ENCODE assay signal across 8 cellular contexts in the genomic region with DNA sequence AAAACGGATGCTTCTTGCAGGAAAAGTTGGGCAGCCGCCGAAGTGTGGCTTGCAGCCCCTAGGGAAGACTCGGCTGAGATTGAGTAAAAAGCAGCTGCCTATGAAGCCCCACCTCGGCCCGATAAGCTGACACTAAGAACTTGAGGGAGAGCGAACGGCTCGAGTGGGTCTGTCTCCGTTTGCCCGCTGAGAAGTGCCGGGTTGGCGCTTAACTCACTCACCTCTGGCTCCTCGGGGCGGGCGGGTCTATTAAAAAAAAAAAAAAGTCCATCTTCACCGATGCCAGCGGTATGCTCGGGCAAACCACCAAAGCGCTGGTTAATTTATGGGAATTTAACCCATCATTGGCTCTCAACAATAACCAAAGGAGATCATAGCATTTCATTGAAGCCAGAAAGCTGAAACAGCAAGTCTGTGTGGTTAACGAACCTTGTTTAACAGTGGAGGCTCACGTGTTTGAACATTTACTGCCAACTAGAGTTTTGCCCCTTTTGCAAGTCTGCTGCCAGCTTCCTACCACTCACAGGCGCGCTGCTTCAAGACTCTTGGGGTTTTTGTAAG. TPM values are rescaled to one million over a fixed set of nuclear protein-coding genes. Genes with fewer than 3 reads are reported as not detected.
A peak's percentile ranks its signal among the peaks of the same experiment; 100 is the strongest.
DNase-seq lines count a peak whose midpoint lies in the region; ATAC-seq and TF ChIP-seq lines count a peak whose summit lies in the region.

No MANE protein-coding gene starts in this region.

- peak overlapping the region; percentile 67 to 78 (median 72) for H3K4me3 ChIP-seq in right lobe of liver

- ATAC-seq in activated B cell treated with CpG ODN at 0.5 μM for 24 hours (ENCODE audit: low read depth) (peak; percentile 29), right lobe of liver (peak; percentile 21 to 42 (median 32)), GM21619 (IDR thresholded peaks at IDR 0.05; ENCODE audit: unreplicated experiment) (no peak)

- H3K4me3 Mint-ChIP-seq in activated B cell treated with CpG ODN at 0.5 μM for 24 hours: peak overlapping the region; percentile 89
- peak overlapping the region; percentile 85 for H3K4me3 Mint-ChIP-seq in dendritic cell treated with granulocyte-macrophage colony-stimulating factor and Interleukin-4, amounts not matched to agents 40 ng/mL and 50 ng/mL, for 4 days

- TF ChIP-seq POLR2A in right lobe of liver (IDR thresholded peaks at IDR 0.05): peak; percentile 16

- H3K4me1 Mint-ChIP-seq in activated B cell treated with CpG ODN at 0.5 μM for 24 hours: peaks cover 35% of the 10 kb centered on the region
- H3K4me1 Mint-ChIP-seq in dendritic cell treated with granulocyte-macrophage colony-stimulating factor and Interleukin-4, amounts not matched to agents 40 ng/mL and 50 ng/mL, for 4 days (ENCODE audit: low read depth): peaks cover 39% of the 10 kb centered on the region

- no peaks in the 10 kb centered on the region for H3K36me3 ChIP-seq in right lobe of liver

- H3K27me3 ChIP-seq in right lobe of liver: no peaks in the 10 kb centered on the region

- H3K27me3 Mint-ChIP-seq in activated B cell treated with CpG ODN at 0.5 μM for 24 hours: no peaks in the 10 kb centered on the region
- H3K27me3 Mint-ChIP-seq in dendritic cell treated with granulocyte-macrophage colony-stimulating factor and Interleukin-4, amounts not matched to agents 40 ng/mL and 50 ng/mL, for 4 days: peaks cover 43% of the 10 kb centered on the region

- intact Hi-C loops in activated B cell treated with CpG ODN at 0.5 μM for 24 hours (cut with micrococcal nuclease): loop anchor here (1.0 to 10.0 kb wide), 6 partner anchors 15 to 901 kb away; partner anchors contain the start of genes CHTF8, NQO1, UTP4 and VPS4A
- intact Hi-C loops in dendritic cell treated with granulocyte-macrophage colony-stimulating factor and Interleukin-4, amounts not matched to agents 40 ng/mL and 50 ng/mL, for 4 days (cut with micrococcal nuclease): loop anchor here (2.0 to 5.0 kb wide), 2 partner anchors 17 to 36 kb away; no protein-coding TSS in a partner anchor
- intact Hi-C loops in right lobe of liver (cut with DNase I): no loop called here

- DNase-seq in ELR (ENCODE audit: low read depth) (peak; percentile 60), Kasumi-1 (lab: John Stamatoyannopoulos, UW) (peak; percentile 18 to 27), activated B cell treated with CpG ODN at 0.5 μM for 24 hours (no peak), right lobe of liver (peak; percentile 40 to 62 (median 59)), NCI-H226 (no peak)
- peak; percentile 6 for DNase-seq in stimulated activated CD8-positive, alpha-beta memory T cell treated with anti-CD3 and anti-CD28 coated beads, Interleukin-12 subunit alpha, Interleukin-12 subunit beta, amount 100 ng/mL, for 1 hour (ENCODE audit: low read depth)

- 0% methylated on average over 11 of the region's 24 CpGs for WGBS in right lobe of liver (ENCODE audit: insufficient coverage, low coverage, low lambda C conversion rate, missing lambda C conversion rate)

- no peaks in the 10 kb centered on the region for H3K9me3 Mint-ChIP-seq in activated B cell treated with CpG ODN at 0.5 μM for 24 hours
- H3K9me3 Mint-ChIP-seq in dendritic cell treated with granulocyte-macrophage colony-stimulating factor and Interleukin-4, amounts not matched to agents 40 ng/mL and 50 ng/mL, for 4 days: no peaks in the 10 kb centered on the region

- H3K27ac Mint-ChIP-seq in activated B cell treated with CpG ODN at 0.5 μM for 24 hours: peak overlapping the region; percentile 83
- peak overlapping the region; percentile 91 for H3K27ac Mint-ChIP-seq in dendritic cell treated with granulocyte-macrophage colony-stimulating factor and Interleukin-4, amounts not matched to agents 40 ng/mL and 50 ng/mL, for 4 days

- TF ChIP-seq CTCF in activated B cell treated with CpG ODN at 0.5 μM for 24 hours (IDR thresholded peaks at IDR 0.05): no peak
- no peak for TF ChIP-seq CTCF in right lobe of liver (IDR thresholded peaks at IDR 0.05)

- H3K4me1 ChIP-seq in right lobe of liver: peaks cover 0 to 30% (median 11%) of the 10 kb centered on the region in 4 donors

- peaks cover 5% of the 10 kb centered on the region for H3K36me3 Mint-ChIP-seq in activated B cell treated with CpG ODN at 0.5 μM for 24 hours (ENCODE audit: low read depth)
- peaks cover 19% of the 10 kb centered on the region for H3K36me3 Mint-ChIP-seq in dendritic cell treated with granulocyte-macrophage colony-stimulating factor and Interleukin-4, amounts not matched to agents 40 ng/mL and 50 ng/mL, for 4 days (ENCODE audit: low read depth)

- CTCF ChIA-PET in activated B cell treated with CpG ODN at 0.5 μM for 24 hours (lab: Charles Lee): interaction anchor here (0.6 to 1.8 kb wide), 2 partner anchors 32 to 38 kb away, joined by 3 to 7 read pairs; no protein-coding TSS in a partner anchor

- H3K27ac ChIP-seq in right lobe of liver: peak overlapping the region; percentile 58 to 85 (median 70)

- POLR2A ChIA-PET in activated B cell treated with CpG ODN at 0.5 μM for 24 hours (lab: Charles Lee): interaction anchor here (0.7 to 2.8 kb wide), 11 partner anchors 8 to 952 kb away, joined by 3 to 20 read pairs (median 5); partner anchors contain the start of genes CHTF8 and UTP4

- no peaks in the 10 kb centered on the region for H3K9me3 ChIP-seq in right lobe of liver

RNA-seq across cellular contexts. Expression of gene SNTB2, which starts 1.0 kb away (rescaled TPM):
- total RNA-seq in activated B cell treated with CpG ODN at 0.5 μM for 24 hours (7.7 and 9.9 TPM in 2 replicates), right lobe of liver (10 to 100 TPM in 4 of 6 experiments, 1 to 10 TPM in 2; 7.5 to 13.9 (median 10.6) TPM)

RNA-seq across cellular contexts. Expression of gene UTP4, which starts 55.5 kb away (rescaled TPM):
- total RNA-seq in activated B cell treated with CpG ODN at 0.5 μM for 24 hours: 53.5 and 55.3 TPM in 2 replicates
- 10 to 100 TPM; 13.9 to 22.2 (median 19.6) TPM for total RNA-seq in right lobe of liver

RNA-seq across cellular contexts. Expression of gene CHTF8, which starts 55.6 kb away (rescaled TPM):
- total RNA-seq in activated B cell treated with CpG ODN at 0.5 μM for 24 hours (134 and 143 TPM in 2 replicates), right lobe of liver (10 to 100 TPM; 56.6 to 78.3 (median 65.4) TPM)

Comparison
In these comparisons a context has a peak if more than half of its experiments do, and no peak if none do; other contexts are left out.
1. DNase-seq: peak in ELR (single experiment), Kasumi-1 (2 of 2), right lobe of liver (3 of 3) and stimulated activated CD8-positive, alpha-beta memory T cell treated with anti-CD3 and anti-CD28 coated beads, Interleukin-12 subunit alpha, Interleukin-12 subunit beta, amount 100 ng/mL, for 1 hour (single experiment); none in activated B cell treated with CpG ODN at 0.5 μM for 24 hours (single experiment) and NCI-H226 (single experiment).
2. intact Hi-C loops: an anchor here in activated B cell treated with CpG ODN at 0.5 μM for 24 hours (1.0 to 10.0 kb wide) and dendritic cell treated with granulocyte-macrophage colony-stimulating factor and Interleukin-4, amounts not matched to agents 40 ng/mL and 50 ng/mL, for 4 days (2.0 to 5.0 kb wide); none called in right lobe of liver.